Comparison of ENCODE assay signal across 21 cellular contexts in genomic region chr7:24441331-24442059, GRCh38.
A peak's percentile ranks its signal among the peaks of the same experiment; 100 is the strongest.
DNase-seq lines count a peak whose midpoint lies in the region; ATAC-seq and TF ChIP-seq lines count a peak whose summit lies in the region.
"Had no signal": no experiment of that assay in that cellular context is flagged by ENCODE, and none has a peak within 500 bp of the region (broad histone marks: within the 10 kb centered on the region; RNA-seq: fewer than 3 reads in every experiment).

No MANE protein-coding gene starts in this region.

- H3K27me3 Mint-ChIP-seq in natural killer cell (ENCODE audit: low read depth in 2 of 2): no peaks in the 10 kb centered on the region
- H3K27me3 Mint-ChIP-seq in activated T-cell treated with anti-CD3 and anti-CD28 coated beads, Interleukin-2, amount 50 U/mL, for 72 hours (ENCODE audit: low read depth): peaks cover under 1% of the 10 kb centered on the region
- H3K27me3 Mint-ChIP-seq: dendritic cell treated with granulocyte-macrophage colony-stimulating factor and Interleukin-4, amounts not matched to agents 40 ng/mL and 50 ng/mL, for 4 days had no signal

- ATAC-seq in GM18517 (IDR thresholded peaks at IDR 0.05; ENCODE audit: unreplicated experiment) (peak; percentile 47), GM21529 (IDR thresholded peaks at IDR 0.05; ENCODE audit: unreplicated experiment) (peak; percentile 61), HG03521 (IDR thresholded peaks at IDR 0.05; ENCODE audit: unreplicated experiment) (peak; percentile 46), natural killer cell (peak; percentile 54 to 74 (median 61)), GM21528 (IDR thresholded peaks at IDR 0.05; ENCODE audit: low FRiP score, unreplicated experiment) (no peak), upper lobe of right lung (no peak)
- no peak for ATAC-seq in activated T-cell treated with anti-CD3 and anti-CD28 coated beads, Interleukin-2, amount 50 U/mL, for 72 hours (replicated peaks in 1 of 2)
- ATAC-seq: activated CD8-positive, alpha-beta memory T cell treated with anti-CD3 and anti-CD28 coated beads, Interleukin-2, amount 10 ng/mL, durations not matched to agents 7 days and 5 days had no signal

- no peaks in the 10 kb centered on the region for H3K9me3 ChIP-seq in upper lobe of right lung

- no peaks in the 10 kb centered on the region for H3K36me3 Mint-ChIP-seq in natural killer cell
- peaks cover 0 to 2% of the 10 kb centered on the region in 2 donors for H3K36me3 Mint-ChIP-seq in activated T-cell treated with anti-CD3 and anti-CD28 coated beads, Interleukin-2, amount 50 U/mL, for 72 hours (ENCODE audit: insufficient read depth in 2 of 2)
- H3K36me3 Mint-ChIP-seq: activated CD8-positive, alpha-beta memory T cell treated with anti-CD3 and anti-CD28 coated beads, Interleukin-2, amount 10 ng/mL, durations not matched to agents 7 days and 5 days had no signal

- DNase-seq in natural killer cell: no peak
- no peak for DNase-seq in activated T-cell treated with anti-CD3 and anti-CD28 coated beads, Interleukin-2, amount 50 U/mL, for 72 hours
- no peak for DNase-seq in DMS79 treated with DMSO at 0.1 percent for 48 hours (lab: John Stamatoyannopoulos, UW)
- DNase-seq in upper lobe of right lung: no peak
- DNase-seq: activated B cell treated with CpG ODN at 0.5 μM for 24 hours; activated CD8-positive, alpha-beta memory T cell treated with anti-CD3 and anti-CD28 coated beads, Interleukin-2, amount 10 ng/mL, durations not matched to agents 7 days and 5 days; activated naive CD4-positive, alpha-beta T cell treated with Interleukin-2 at 50 U/mL for 16 hours; DMS53; erythroblast; glutamatergic neuron; GM23248; KG1; NCI-H1436; SHP77 had no signal

- H3K36me3 ChIP-seq in upper lobe of right lung: no peaks in the 10 kb centered on the region

- H3K4me1 ChIP-seq in upper lobe of right lung: no peaks in the 10 kb centered on the region

- H3K27ac ChIP-seq in upper lobe of right lung: no peak overlapping the region
- H3K27ac ChIP-seq: GM23248 had no signal

- H3K9me3 Mint-ChIP-seq in natural killer cell: no peaks in the 10 kb centered on the region
- H3K9me3 Mint-ChIP-seq in activated T-cell treated with anti-CD3 and anti-CD28 coated beads, Interleukin-2, amount 50 U/mL, for 72 hours: peaks cover 0 to 3% of the 10 kb centered on the region in 2 donors
- H3K9me3 Mint-ChIP-seq: neural crest cell had no signal

- H3K4me3 Mint-ChIP-seq in natural killer cell: peak overlapping the region; percentile 90
- H3K4me3 Mint-ChIP-seq in activated T-cell treated with anti-CD3 and anti-CD28 coated beads, Interleukin-2, amount 50 U/mL, for 72 hours: peak overlapping the region in 1 of 2 donors; percentile 43
- H3K4me3 Mint-ChIP-seq: activated CD8-positive, alpha-beta memory T cell treated with anti-CD3 and anti-CD28 coated beads, Interleukin-2, amount 10 ng/mL, durations not matched to agents 7 days and 5 days; dendritic cell treated with granulocyte-macrophage colony-stimulating factor and Interleukin-4, amounts not matched to agents 40 ng/mL and 50 ng/mL, for 4 days; neural crest cell; T-helper 1 cell treated with Interleukin-12 subunit alpha and Interleukin-12 subunit beta and Interleukin-4 antibody, amounts not matched to agents 30 μg/mL and 1 μg/mL, for 36 hours had no signal

- peaks cover 32 to 40% of the 10 kb centered on the region in 2 donors for H3K4me1 Mint-ChIP-seq in natural killer cell
- peaks cover 11% of the 10 kb centered on the region for H3K4me1 Mint-ChIP-seq in activated T-cell treated with anti-CD3 and anti-CD28 coated beads, Interleukin-2, amount 50 U/mL, for 72 hours (ENCODE audit: low read depth)
- H3K4me1 Mint-ChIP-seq: neural crest cell had no signal

- intact Hi-C loops in natural killer cell (cut with micrococcal nuclease) (loop anchor here (5.0 to 10.0 kb wide), 2 partner anchors 131 to 473 kb away; partner anchors contain the start of gene PALS2), upper lobe of right lung (cut with DNase I) (no loop called here)

- no peaks in the 10 kb centered on the region for H3K27me3 ChIP-seq in upper lobe of right lung

- no peak for TF ChIP-seq CTCF in natural killer cell (IDR thresholded peaks at IDR 0.05)
- no peak for TF ChIP-seq CTCF in upper lobe of right lung (IDR thresholded peaks at IDR 0.05)

- peak overlapping the region; percentile 82 to 94 for H3K27ac Mint-ChIP-seq in natural killer cell
- no peak overlapping the region for H3K27ac Mint-ChIP-seq in activated T-cell treated with anti-CD3 and anti-CD28 coated beads, Interleukin-2, amount 50 U/mL, for 72 hours
- H3K27ac Mint-ChIP-seq: activated B cell treated with CpG ODN at 0.5 μM for 24 hours; dendritic cell treated with granulocyte-macrophage colony-stimulating factor and Interleukin-4, amounts not matched to agents 40 ng/mL and 50 ng/mL, for 4 days; T-helper 1 cell treated with Interleukin-12 subunit alpha and Interleukin-12 subunit beta and Interleukin-4 antibody, amounts not matched to agents 30 μg/mL and 1 μg/mL, for 36 hours had no signal

- H3K4me3 ChIP-seq in upper lobe of right lung: no peak overlapping the region
- H3K4me3 ChIP-seq: GM23248 had no signal

Comparison
In these comparisons a context has a peak if more than half of its experiments do, and no peak if none do; other contexts are left out.
1. ATAC-seq: peak in GM18517 (single experiment), GM21529 (single experiment), HG03521 (single experiment) and natural killer cell (3 of 3); none in activated T-cell treated with anti-CD3 and anti-CD28 coated beads, Interleukin-2, amount 50 U/mL, for 72 hours (0 of 2), GM21528 (single experiment) and upper lobe of right lung (single experiment).